19 cellular contexts compared by ENCODE assay signal in the genomic region with DNA sequence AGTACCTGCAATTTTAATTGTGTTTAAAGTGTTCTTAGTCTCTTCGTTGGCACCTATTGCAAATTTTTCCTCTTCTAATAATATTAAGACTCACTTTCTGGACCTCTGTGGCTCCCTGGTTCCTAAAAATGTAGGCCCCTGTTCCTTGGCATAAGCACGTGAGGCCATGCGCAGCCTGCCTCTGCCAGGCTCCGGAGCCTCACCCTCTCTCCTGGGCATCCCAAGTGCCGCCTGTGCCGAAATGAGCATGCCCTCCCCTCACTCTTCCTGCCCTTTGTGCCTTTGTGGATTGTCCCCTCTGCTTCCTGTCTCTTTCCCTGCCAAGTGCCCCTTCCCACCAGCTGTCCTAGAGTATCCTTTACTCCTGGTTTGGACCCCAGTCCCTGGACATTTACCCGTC.
DNase-seq lines count a peak whose midpoint lies in the region; ATAC-seq and TF ChIP-seq lines count a peak whose summit lies in the region.
"Had no signal": no experiment of that assay in that cellular context is flagged by ENCODE, and none has a peak within 500 bp of the region (broad histone marks: within the 10 kb centered on the region; RNA-seq: fewer than 3 reads in every experiment).

No MANE protein-coding gene starts in this region.

- no peak overlapping the region for H3K18ac ChIP-seq in trophoblast cell (ENCODE audit: low read length)

- no peak overlapping the region for H3K14ac ChIP-seq in trophoblast cell (ENCODE audit: low read length)

- H3K79me1 ChIP-seq in trophoblast cell (ENCODE audit: low read length) = no peaks in the 10 kb centered on the region

- H3K79me2 ChIP-seq in trophoblast cell (ENCODE audit: control insufficient read depth, insufficient read depth, low read length, poor library complexity) = no peaks in the 10 kb centered on the region

- no peaks in the 10 kb centered on the region for H3K27me3 ChIP-seq in BLaER1 treated with 17β-estradiol and CSF1 and Interleukin-3, amounts not matched to agents 10 nM and 100 nM
- no peaks in the 10 kb centered on the region for H3K27me3 ChIP-seq in trophoblast cell (ENCODE audit: insufficient read depth, low read length)
- H3K27me3 ChIP-seq in CD4-positive, alpha-beta T cell (ENCODE audit: control insufficient read depth, insufficient read depth, low read length) = no peaks in the 10 kb centered on the region

- no peak overlapping the region for H4K8ac ChIP-seq in trophoblast cell (ENCODE audit: low read depth, low read length)

- H2BK120ac ChIP-seq in trophoblast cell (ENCODE audit: insufficient read depth, low read length, poor library complexity) = no peak overlapping the region

- no peaks in the 10 kb centered on the region for H3K27me3 Mint-ChIP-seq in activated T-cell treated with anti-CD3 and anti-CD28 coated beads, Interleukin-2, amount 50 U/mL, for 24 hours
- no peaks in the 10 kb centered on the region for H3K27me3 Mint-ChIP-seq in dendritic cell treated with granulocyte-macrophage colony-stimulating factor and Interleukin-4, amounts not matched to agents 40 ng/mL and 50 ng/mL, for 4 days
- H3K27me3 Mint-ChIP-seq in CD4-positive, alpha-beta T cell = no peaks in the 10 kb centered on the region

- H3K27ac ChIP-seq in BLaER1 treated with 17β-estradiol and CSF1 and Interleukin-3, amounts not matched to agents 10 nM and 100 nM = peak overlapping the region in 4 of 11 experiments; percentile 15 to 50 (median 27); a peak in 5 of 22 replicates
- no peak overlapping the region for H3K27ac ChIP-seq in trophoblast cell (ENCODE audit: low read depth, low read length)
- H3K27ac ChIP-seq in CD4-positive, alpha-beta T cell (ENCODE audit: low read depth, low read length) = no peak overlapping the region
- H3K27ac ChIP-seq: KMS-11, PC-9 had no signal

- no peak overlapping the region for H3K4me3 Mint-ChIP-seq in activated T-cell treated with anti-CD3 and anti-CD28 coated beads, Interleukin-2, amount 50 U/mL, for 24 hours
- H3K4me3 Mint-ChIP-seq in dendritic cell treated with granulocyte-macrophage colony-stimulating factor and Interleukin-4, amounts not matched to agents 40 ng/mL and 50 ng/mL, for 4 days = no peak overlapping the region
- no peak overlapping the region for H3K4me3 Mint-ChIP-seq in CD4-positive, alpha-beta T cell
- H3K4me3 Mint-ChIP-seq: HFFc6 had no signal

- no peak overlapping the region for H4K91ac ChIP-seq in trophoblast cell (ENCODE audit: low read depth, low read length)

- H3K23ac ChIP-seq in trophoblast cell (ENCODE audit: low read length) = no peak overlapping the region

- intact Hi-C loops in dendritic cell treated with granulocyte-macrophage colony-stimulating factor and Interleukin-4, amounts not matched to agents 40 ng/mL and 50 ng/mL, for 4 days (cut with micrococcal nuclease) = no loop called here
- intact Hi-C loops in CD4-positive, alpha-beta T cell (cut with DNase I, micrococcal nuclease) = no loop called here

- peaks cover 68% of the 10 kb centered on the region for H3K4me1 Mint-ChIP-seq in activated T-cell treated with anti-CD3 and anti-CD28 coated beads, Interleukin-2, amount 50 U/mL, for 24 hours (ENCODE audit: low read depth)
- H3K4me1 Mint-ChIP-seq in dendritic cell treated with granulocyte-macrophage colony-stimulating factor and Interleukin-4, amounts not matched to agents 40 ng/mL and 50 ng/mL, for 4 days (ENCODE audit: low read depth) = peaks cover 31% of the 10 kb centered on the region
- peaks cover 77% of the 10 kb centered on the region for H3K4me1 Mint-ChIP-seq in CD4-positive, alpha-beta T cell (ENCODE audit: low read depth)

- H3K36me3 Mint-ChIP-seq in activated T-cell treated with anti-CD3 and anti-CD28 coated beads, Interleukin-2, amount 50 U/mL, for 24 hours (ENCODE audit: low read depth) = peaks cover 16% of the 10 kb centered on the region
- H3K36me3 Mint-ChIP-seq in dendritic cell treated with granulocyte-macrophage colony-stimulating factor and Interleukin-4, amounts not matched to agents 40 ng/mL and 50 ng/mL, for 4 days (ENCODE audit: low read depth) = peaks cover 18% of the 10 kb centered on the region
- H3K36me3 Mint-ChIP-seq in CD4-positive, alpha-beta T cell (ENCODE audit: low read depth) = peaks cover 26% of the 10 kb centered on the region

- H3K4ac ChIP-seq in trophoblast cell (ENCODE audit: low read depth, low read length) = peak overlapping the region; percentile 27

- no peak for DNase-seq in activated T-cell treated with anti-CD3 and anti-CD28 coated beads, Interleukin-2, amount 50 U/mL, for 24 hours
- no peak for DNase-seq in activated T-cell treated with anti-CD3 and anti-CD28 coated beads for 4 hours
- DNase-seq in trophoblast cell = no peak
- DNase-seq in AML-193 (lab: John Stamatoyannopoulos, UW) = no peak
- no peak for DNase-seq in CD4-positive, alpha-beta T cell
- no peak for DNase-seq in cerebellar nuclear complex (lab: John Stamatoyannopoulos, UW)
- DNase-seq: Caco-2, DMS153, EL, HFFc6, NCI-H1048, NCI-H1436 treated with DMSO at 0.1 percent for 48 hours, NCI-H2081, NCI-H510A, NCI-H82, PC-9 had no signal

- peaks cover 36 to 67% (median 55%) of the 10 kb centered on the region in 10 experiments for H3K4me1 ChIP-seq in BLaER1 treated with 17β-estradiol and CSF1 and Interleukin-3, amounts not matched to agents 10 nM and 100 nM
- H3K4me1 ChIP-seq in trophoblast cell (ENCODE audit: control insufficient read depth in 1 of 2, insufficient read depth in 2 of 2, low read length in 2 of 2) = no peaks in the 10 kb centered on the region
- H3K4me1 ChIP-seq: Caco-2 had no signal

- no peaks in the 10 kb centered on the region for H3K9me3 Mint-ChIP-seq in activated T-cell treated with anti-CD3 and anti-CD28 coated beads, Interleukin-2, amount 50 U/mL, for 24 hours
- H3K9me3 Mint-ChIP-seq in dendritic cell treated with granulocyte-macrophage colony-stimulating factor and Interleukin-4, amounts not matched to agents 40 ng/mL and 50 ng/mL, for 4 days = no peaks in the 10 kb centered on the region
- H3K9me3 Mint-ChIP-seq in CD4-positive, alpha-beta T cell = no peaks in the 10 kb centered on the region
- H3K9me3 Mint-ChIP-seq: HFFc6 had no signal

- no peak overlapping the region; a peak in 1 of 22 replicates for H3K9ac ChIP-seq in BLaER1 treated with 17β-estradiol and CSF1 and Interleukin-3, amounts not matched to agents 10 nM and 100 nM
- no peak overlapping the region for H3K9ac ChIP-seq in trophoblast cell (ENCODE audit: low read length)
- H3K9ac ChIP-seq: KMS-11 had no signal

- no peak overlapping the region for H2AK5ac ChIP-seq in trophoblast cell (ENCODE audit: low read length)

- POLR2A ChIA-PET in CD4-positive, alpha-beta T cell (lab: Charles Lee) = no interaction called here

- H2AFZ ChIP-seq in trophoblast cell (ENCODE audit: insufficient read depth, low read length, poor library complexity) = no peak overlapping the region
- H2AFZ ChIP-seq: PC-9 had no signal

- no CpG with 5 or more reads among the region's 7 CpGs for WGBS in trophoblast cell (ENCODE audit: extremely low coverage, insufficient coverage, insufficient read length)

- no peak overlapping the region for H2BK5ac ChIP-seq in trophoblast cell (ENCODE audit: low read depth, low read length, poor library complexity)

- CTCF ChIA-PET in CD4-positive, alpha-beta T cell (lab: Charles Lee) = interaction anchor here (1.4 kb wide), 1 partner anchor 9 kb away, joined by 5 read pairs; no protein-coding TSS in a partner anchor

- no peak for ATAC-seq in CD4-positive, alpha-beta T cell (ENCODE audit: poor library complexity)

- no peak overlapping the region for H3K4me3 ChIP-seq in BLaER1 treated with 17β-estradiol and CSF1 and Interleukin-3, amounts not matched to agents 10 nM and 100 nM
- H3K4me3 ChIP-seq in trophoblast cell (ENCODE audit: low read depth, low read length) = no peak overlapping the region
- H3K4me3 ChIP-seq: PC-9 had no signal

- H3K4me2 ChIP-seq in BLaER1 treated with 17β-estradiol and CSF1 and Interleukin-3, amounts not matched to agents 10 nM and 100 nM = peak overlapping the region; percentile 48 to 79 (median 69); a peak in 21 of 22 replicates
- no peak overlapping the region for H3K4me2 ChIP-seq in trophoblast cell (ENCODE audit: low read length)
- H3K4me2 ChIP-seq: KMS-11, PC-9 had no signal

- peaks cover 0 to 5% (median 0%) of the 10 kb centered on the region in 11 experiments; a peak in 1 of 22 replicates for H3K9me3 ChIP-seq in BLaER1 treated with 17β-estradiol and CSF1 and Interleukin-3, amounts not matched to agents 10 nM and 100 nM (replicated peaks in 1 of 11)
- no peaks in the 10 kb centered on the region for H3K9me3 ChIP-seq in trophoblast cell (ENCODE audit: insufficient read depth, low read depth, low read length)
- H3K9me3 ChIP-seq in CD4-positive, alpha-beta T cell (ENCODE audit: control insufficient read depth, low read length) = no peaks in the 10 kb centered on the region
- H3K9me3 ChIP-seq: Caco-2 had no signal

- H4K12ac ChIP-seq in trophoblast cell (ENCODE audit: low read depth, low read length) = peak overlapping the region; percentile 12

- peaks cover 0 to 72% (median 25%) of the 10 kb centered on the region in 11 experiments; a peak in 11 of 22 replicates for H4K20me1 ChIP-seq in BLaER1 treated with 17β-estradiol and CSF1 and Interleukin-3, amounts not matched to agents 10 nM and 100 nM

- peaks cover 6 to 26% (median 17%) of the 10 kb centered on the region in 11 experiments; a peak in 21 of 22 replicates for H3K36me3 ChIP-seq in BLaER1 treated with 17β-estradiol and CSF1 and Interleukin-3, amounts not matched to agents 10 nM and 100 nM
- H3K36me3 ChIP-seq in trophoblast cell (ENCODE audit: control insufficient read depth in 1 of 2, insufficient read depth in 2 of 2, low read length in 2 of 2) = peaks cover 0 to 4% of the 10 kb centered on the region in 2 experiments

- no peak overlapping the region for H2BK12ac ChIP-seq in trophoblast cell (ENCODE audit: low read length)

- TF ChIP-seq CTCF in CD4-positive, alpha-beta T cell (IDR thresholded peaks at IDR 0.05) = no peak

- H3K27ac Mint-ChIP-seq in activated T-cell treated with anti-CD3 and anti-CD28 coated beads, Interleukin-2, amount 50 U/mL, for 24 hours = peak overlapping the region; percentile 22
- H3K27ac Mint-ChIP-seq in dendritic cell treated with granulocyte-macrophage colony-stimulating factor and Interleukin-4, amounts not matched to agents 40 ng/mL and 50 ng/mL, for 4 days = peak overlapping the region; percentile 14
- no peak overlapping the region for H3K27ac Mint-ChIP-seq in CD4-positive, alpha-beta T cell
- H3K27ac Mint-ChIP-seq: HFFc6 had no signal
